8 cellular contexts compared by ENCODE assay signal in genomic region chr16:48318630-48319029, GRCh38.
DNase-seq lines count a peak whose midpoint lies in the region; ATAC-seq and TF ChIP-seq lines count a peak whose summit lies in the region.

No MANE protein-coding gene starts in this region.

- CTCF ChIA-PET in CD4-positive, alpha-beta memory T cell (lab: Charles Lee; ENCODE audit: partially characterized antibody), result interaction anchor here (0.7 to 2.7 kb wide), 3 partner anchors 74 to 312 kb away, joined by 3 to 9 read pairs (median 9); no protein-coding TSS in a partner anchor

- no peaks in the 10 kb centered on the region for H3K36me3 ChIP-seq in CD4-positive, alpha-beta memory T cell (ENCODE audit: insufficient read depth, low read length)
- H3K36me3 ChIP-seq in MG63 (no peaks in the 10 kb centered on the region), left lung (peaks cover 0 to 5% of the 10 kb centered on the region in 2 donors)

- peak; percentile 31 for ATAC-seq in activated naive CD8-positive, alpha-beta T cell treated with anti-CD3 and anti-CD28 coated beads, Interleukin-2, amount 50 U/mL, for 24 hours
- peak; percentile 74 for ATAC-seq in left lung
- no peak for ATAC-seq in GM21360 (IDR thresholded peaks at IDR 0.05; ENCODE audit: unreplicated experiment)
- no peak for ATAC-seq in GM21717 (IDR thresholded peaks at IDR 0.05; ENCODE audit: unreplicated experiment)

- DNase-seq in CD4-positive, alpha-beta memory T cell, result peak; percentile 47 to 69 (median 61)
- peak; percentile 2 for DNase-seq in MG63
- no peak for DNase-seq in activated naive CD8-positive, alpha-beta T cell treated with anti-CD3 and anti-CD28 coated beads, Interleukin-2, amount 50 U/mL, for 24 hours
- DNase-seq in left lung, result no peak
- DNase-seq in occipital lobe (lab: John Stamatoyannopoulos, UW), result no peak
- no peak for DNase-seq in NCI-H748 (lab: John Stamatoyannopoulos, UW; ENCODE audit: unreplicated experiment)

- no peak overlapping the region for H3K4me3 ChIP-seq in CD4-positive, alpha-beta memory T cell (ENCODE audit: low read length in 2 of 2)
- no peak overlapping the region for H3K4me3 ChIP-seq in MG63
- no peak overlapping the region for H3K4me3 ChIP-seq in left lung

- H3K4me3 Mint-ChIP-seq in CD4-positive, alpha-beta memory T cell, result peak overlapping the region; percentile 56 to 87 (median 77)
- H3K4me3 Mint-ChIP-seq in activated naive CD8-positive, alpha-beta T cell treated with anti-CD3 and anti-CD28 coated beads, Interleukin-2, amount 50 U/mL, for 24 hours, result peak overlapping the region; percentile 36

- TF ChIP-seq CTCF in left lung (IDR thresholded peaks at IDR 0.05), result no peak

- peaks cover 0 to 8% (median 2%) of the 10 kb centered on the region in 8 donors for H3K9me3 Mint-ChIP-seq in CD4-positive, alpha-beta memory T cell
- H3K9me3 Mint-ChIP-seq in activated naive CD8-positive, alpha-beta T cell treated with anti-CD3 and anti-CD28 coated beads, Interleukin-2, amount 50 U/mL, for 24 hours, result peaks cover 5% of the 10 kb centered on the region

- POLR2A ChIA-PET in CD4-positive, alpha-beta memory T cell (lab: Charles Lee; ENCODE audit: partially characterized antibody), result interaction anchor here (0.5 to 3.0 kb wide), 12 partner anchors 10 to 1346 kb away, joined by 3 to 13 read pairs (median 4); partner anchors contain the start of genes DNAJA2 and N4BP1

- no peaks in the 10 kb centered on the region for H3K9me3 ChIP-seq in CD4-positive, alpha-beta memory T cell (ENCODE audit: control insufficient read depth in 1 of 2, low read length in 2 of 2)
- H3K9me3 ChIP-seq in MG63, result no peaks in the 10 kb centered on the region
- peaks cover 0 to 4% of the 10 kb centered on the region in 2 donors for H3K9me3 ChIP-seq in left lung

- intact Hi-C loops in CD4-positive, alpha-beta memory T cell (cut with micrococcal nuclease), result loop anchor here (2.0 to 5.0 kb wide), 3 partner anchors 49 to 74 kb away; partner anchors contain the start of gene LONP2
- intact Hi-C loops in left lung (cut with DNase I), result no loop called here

- peaks cover 19 to 48% (median 30%) of the 10 kb centered on the region in 4 donors for H3K4me1 Mint-ChIP-seq in CD4-positive, alpha-beta memory T cell
- peaks cover 32% of the 10 kb centered on the region for H3K4me1 Mint-ChIP-seq in activated naive CD8-positive, alpha-beta T cell treated with anti-CD3 and anti-CD28 coated beads, Interleukin-2, amount 50 U/mL, for 24 hours

- no peaks in the 10 kb centered on the region for H3K27me3 ChIP-seq in CD4-positive, alpha-beta memory T cell (ENCODE audit: insufficient read depth, low read length)
- no peaks in the 10 kb centered on the region for H3K27me3 ChIP-seq in MG63
- H3K27me3 ChIP-seq in left lung, result no peaks in the 10 kb centered on the region

- H3K36me3 Mint-ChIP-seq in CD4-positive, alpha-beta memory T cell, result peaks cover 26 to 27% of the 10 kb centered on the region in 2 donors
- peaks cover 38% of the 10 kb centered on the region for H3K36me3 Mint-ChIP-seq in activated naive CD8-positive, alpha-beta T cell treated with anti-CD3 and anti-CD28 coated beads, Interleukin-2, amount 50 U/mL, for 24 hours (ENCODE audit: low read depth)

- peak overlapping the region; percentile 65 to 90 (median 85) for H3K27ac Mint-ChIP-seq in CD4-positive, alpha-beta memory T cell
- peak overlapping the region; percentile 59 for H3K27ac Mint-ChIP-seq in activated naive CD8-positive, alpha-beta T cell treated with anti-CD3 and anti-CD28 coated beads, Interleukin-2, amount 50 U/mL, for 24 hours

- H3K27me3 Mint-ChIP-seq in CD4-positive, alpha-beta memory T cell, result no peaks in the 10 kb centered on the region
- no peaks in the 10 kb centered on the region for H3K27me3 Mint-ChIP-seq in activated naive CD8-positive, alpha-beta T cell treated with anti-CD3 and anti-CD28 coated beads, Interleukin-2, amount 50 U/mL, for 24 hours

- H3K27ac ChIP-seq in CD4-positive, alpha-beta memory T cell (ENCODE audit: low read depth, low read length), result no peak overlapping the region
- peak overlapping the region; percentile 37 to 64 for H3K27ac ChIP-seq in left lung

- H3K4me1 ChIP-seq in CD4-positive, alpha-beta memory T cell (ENCODE audit: insufficient read depth, low read length), result peaks cover 32% of the 10 kb centered on the region
- H3K4me1 ChIP-seq in left lung, result peaks cover 18 to 29% of the 10 kb centered on the region in 2 donors

Comparison
In these comparisons a context has a peak if more than half of its experiments do, and no peak if none do; other contexts are left out.
1. DNase-seq: peak in CD4-positive, alpha-beta memory T cell (5 of 5) and MG63 (single experiment); none in activated naive CD8-positive, alpha-beta T cell treated with anti-CD3 and anti-CD28 coated beads, Interleukin-2, amount 50 U/mL, for 24 hours (single experiment), left lung (0 of 2), occipital lobe (single experiment) and NCI-H748 (single experiment).
2. ATAC-seq: peak in activated naive CD8-positive, alpha-beta T cell treated with anti-CD3 and anti-CD28 coated beads, Interleukin-2, amount 50 U/mL, for 24 hours (single experiment) and left lung (single experiment); none in GM21360 (single experiment) and GM21717 (single experiment).